Comparison of ENCODE assay signal across 8 cellular contexts in genomic region chr1:56803561-56804156, GRCh38. TPM values are rescaled to one million over a fixed set of nuclear protein-coding genes. Genes with fewer than 3 reads are reported as not detected.
DNase-seq lines count a peak whose midpoint lies in the region; ATAC-seq and TF ChIP-seq lines count a peak whose summit lies in the region.

No MANE protein-coding gene starts in this region.

- H3K27me3 ChIP-seq in MG63: no peaks in the 10 kb centered on the region
- no peaks in the 10 kb centered on the region for H3K27me3 ChIP-seq in adrenal gland

- intact Hi-C loops in adrenal gland (cut with DNase I): no loop called here

- 56 to 68% (median 62%) methylated on average over 5 of the region's 5 CpGs for WGBS in adrenal gland, 4 donors

- no peaks in the 10 kb centered on the region for H3K4me1 ChIP-seq in adrenal gland (replicated peaks in 1 of 2)

- ATAC-seq in GM19372 (IDR thresholded peaks at IDR 0.05; ENCODE audit: low read depth, unreplicated experiment) (peak; percentile 78), GM18870 (IDR thresholded peaks at IDR 0.05; ENCODE audit: unreplicated experiment) (no peak), GM18873 (IDR thresholded peaks at IDR 0.05; ENCODE audit: low FRiP score, unreplicated experiment) (no peak)

- H3K4me3 ChIP-seq in MG63: no peak overlapping the region
- H3K4me3 ChIP-seq in adrenal gland: no peak overlapping the region

- peak in 5 of 6 experiments; percentile 12 to 44 (median 36) for TF ChIP-seq CTCF in adrenal gland (IDR thresholded peaks at IDR 0.05)

- DNase-seq in DMS 273 (lab: John Stamatoyannopoulos, UW; ENCODE audit: unreplicated experiment) (peak; percentile 78), MG63 (peak; percentile 23), adrenal gland (peak in 5 of 7 donors; percentile 23 to 59 (median 34)), myocyte (ENCODE audit: low read depth) (peak; percentile 38), cerebellar cortex (ENCODE audit: low spot score) (no peak)

- TF ChIP-seq POLR2A in adrenal gland (IDR thresholded peaks at IDR 0.05): no peak

- H3K27ac ChIP-seq in adrenal gland: no peak overlapping the region

- H3K36me3 ChIP-seq in MG63 (no peaks in the 10 kb centered on the region), adrenal gland (replicated peaks in 1 of 2) (no peaks in the 10 kb centered on the region)

- H3K9me3 ChIP-seq in MG63: no peaks in the 10 kb centered on the region
- H3K9me3 ChIP-seq in adrenal gland (replicated peaks in 1 of 3): no peaks in the 10 kb centered on the region

RNA-seq across cellular contexts. Expression of gene FYB2, which starts 15.5 kb away (rescaled TPM):
- total RNA-seq in MG63 (2014; rRNA removed; shearing (Covaris generic); ENCODE audit: low replicate concordance): not detected in 2 replicates
- not detected for total RNA-seq in adrenal gland
- polyA plus RNA-seq in adrenal gland: not detected
- total RNA-seq in myocyte: not detected in 2 replicates
- not detected for polyA plus RNA-seq in myocyte (2012)

RNA-seq across cellular contexts. Expression of gene C8A, which starts 50.9 kb away (rescaled TPM):
- total RNA-seq in MG63 (2014; rRNA removed; shearing (Covaris generic); ENCODE audit: low replicate concordance): not detected in 2 replicates
- total RNA-seq in adrenal gland: under 1 TPM in 1 of 8 donors, not detected in 7; 0.07 TPM
- under 1 TPM in 1 of 3 donors, not detected in 2; 0.07 TPM for polyA plus RNA-seq in adrenal gland
- total RNA-seq in myocyte: not detected in 2 replicates
- not detected for polyA plus RNA-seq in myocyte (2012)
